ENCODE assay signal across 15 cellular contexts in the genomic region with DNA sequence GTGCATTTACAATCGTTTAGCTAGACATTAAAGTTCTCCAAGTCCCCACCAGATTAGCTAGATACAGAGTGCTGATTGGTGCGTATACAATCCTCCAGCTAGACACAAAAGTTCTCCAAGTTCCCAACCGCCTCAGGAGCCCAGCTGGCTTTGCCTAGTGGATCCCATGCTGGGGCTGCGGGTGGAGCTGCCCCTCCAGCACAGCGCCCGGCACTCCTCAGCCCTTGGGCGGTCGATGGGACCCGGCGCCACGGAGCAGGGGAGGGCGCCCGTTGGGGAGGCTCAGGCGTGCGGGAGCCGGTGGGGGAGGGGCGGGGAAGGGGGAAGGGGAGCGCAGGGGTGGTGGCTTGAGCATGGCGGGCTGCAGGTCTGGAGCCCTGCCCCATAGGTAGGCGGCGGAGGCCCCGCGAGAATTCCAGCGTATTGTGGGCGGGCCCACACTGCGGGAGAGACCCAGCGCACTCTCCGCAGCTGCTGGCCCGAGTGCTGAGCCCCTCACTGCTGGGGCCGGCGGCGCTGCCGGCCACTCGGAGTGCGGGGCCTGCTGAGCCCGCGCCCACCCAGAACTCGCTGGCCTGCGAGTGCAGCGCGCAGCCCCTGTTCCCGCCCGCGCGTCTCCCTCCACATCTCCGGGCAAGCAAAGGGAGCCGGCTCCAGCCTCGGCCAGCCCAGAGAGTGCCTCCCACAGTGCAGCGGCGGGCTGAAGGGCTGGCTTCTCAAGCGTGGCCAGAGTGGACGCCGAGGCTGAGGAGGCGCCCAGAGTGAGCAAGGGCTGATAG.
"Had no signal": no experiment of that assay in that cellular context is flagged by ENCODE, and none has a peak within 500 bp of the region (broad histone marks: within the 10 kb centered on the region; RNA-seq: fewer than 3 reads in every experiment).

No MANE protein-coding gene starts in this region.

- H3K36me3 Mint-ChIP-seq: neural progenitor cell had no signal

- H3K27ac ChIP-seq: left ventricle myocardium inferior, neural progenitor cell, parathyroid adenoma, right atrium auricular region, transverse colon had no signal

- H3K4me1 ChIP-seq: left ventricle myocardium inferior, neural progenitor cell, parathyroid adenoma, right atrium auricular region, transverse colon had no signal

- ATAC-seq: activated T-helper 17 cell treated with anti-CD3 and anti-CD28 coated beads, Interleukin-2, amount 50 U/mL, for 72 hours; effector memory CD8-positive, alpha-beta T cell; T-helper 17 cell had no signal

- H3K9ac ChIP-seq: neural progenitor cell, parathyroid adenoma had no signal

- FAIRE-seq: small intestine, TTC549 had no signal

- DNase-seq: activated CD4-positive, alpha-beta T cell treated with anti-CD3 and anti-CD28 coated beads, Interleukin-2, amount 50 U/mL, for 1 hour; activated T-cell treated with anti-CD3 and anti-CD28 coated beads for 4 hours; effector memory CD8-positive, alpha-beta T cell; hypothalamus; left ventricle myocardium inferior; small intestine; T-helper 17 cell; transverse colon had no signal

- H3K36me3 ChIP-seq: left ventricle myocardium inferior, neural progenitor cell, right atrium auricular region, transverse colon had no signal

- H3K4me3 ChIP-seq: left ventricle myocardium inferior, neural progenitor cell, right atrium auricular region, transverse colon had no signal

- H3K27me3 ChIP-seq: neural progenitor cell, right atrium auricular region, transverse colon had no signal

- H3K27me3 Mint-ChIP-seq: activated naive CD4-positive, alpha-beta T cell treated with anti-CD3 and anti-CD28 coated beads, Interleukin-2, amount 50 U/mL, for 24 hours; activated T-helper 17 cell treated with anti-CD3 and anti-CD28 coated beads, Interleukin-2, amount 50 U/mL, for 72 hours; central memory CD8-positive, alpha-beta T cell; effector memory CD8-positive, alpha-beta T cell; T-helper 17 cell had no signal

- H3K4me3 Mint-ChIP-seq: activated naive CD4-positive, alpha-beta T cell treated with anti-CD3 and anti-CD28 coated beads, Interleukin-2, amount 50 U/mL, for 24 hours; activated T-helper 17 cell treated with anti-CD3 and anti-CD28 coated beads, Interleukin-2, amount 50 U/mL, for 72 hours; central memory CD8-positive, alpha-beta T cell; effector memory CD8-positive, alpha-beta T cell; neural progenitor cell; T-helper 17 cell had no signal

- H3K27ac Mint-ChIP-seq: activated naive CD4-positive, alpha-beta T cell treated with anti-CD3 and anti-CD28 coated beads, Interleukin-2, amount 50 U/mL, for 24 hours; activated T-helper 17 cell treated with anti-CD3 and anti-CD28 coated beads, Interleukin-2, amount 50 U/mL, for 72 hours; effector memory CD8-positive, alpha-beta T cell; neural progenitor cell; T-helper 17 cell had no signal

- H3K9me3 ChIP-seq: left ventricle myocardium inferior, right atrium auricular region, transverse colon had no signal

- H3K4me1 Mint-ChIP-seq: activated naive CD4-positive, alpha-beta T cell treated with anti-CD3 and anti-CD28 coated beads, Interleukin-2, amount 50 U/mL, for 24 hours; activated T-helper 17 cell treated with anti-CD3 and anti-CD28 coated beads, Interleukin-2, amount 50 U/mL, for 72 hours; central memory CD8-positive, alpha-beta T cell; neural progenitor cell; T-helper 17 cell had no signal
